ENCODE assay signal across 9 cellular contexts in genomic region chr22:30277547-30278344, GRCh38. TPM values are rescaled to one million over a fixed set of nuclear protein-coding genes. Genes with fewer than 3 reads are reported as not detected.
DNase-seq lines count a peak whose midpoint lies in the region; ATAC-seq and TF ChIP-seq lines count a peak whose summit lies in the region.
"Had no signal": no experiment of that assay in that cellular context is flagged by ENCODE, and none has a peak within 500 bp of the region (broad histone marks: within the 10 kb centered on the region; RNA-seq: fewer than 3 reads in every experiment).

No MANE protein-coding gene starts in this region.

- no peaks in the 10 kb centered on the region for H3K36me3 ChIP-seq in ES-I3 (ENCODE audit: insufficient read depth, low read length)

- H3K4me1 ChIP-seq in ES-I3 (ENCODE audit: insufficient read depth, low read length): peaks cover 18% of the 10 kb centered on the region

- no peak overlapping the region for H3K4me3 ChIP-seq in fibroblast of mammary gland (ENCODE audit: control insufficient read depth, low read depth, low read length)

- in situ Hi-C loops in G401 (cut with HindIII; ENCODE audit: low sequenced_read_pairs): no loop called here

- peak; percentile 86 for DNase-seq in RPMI7951 (ENCODE audit: low read depth)
- peak; percentile 84 for DNase-seq in fibroblast of mammary gland (ENCODE audit: low read depth)
- peak; percentile 61 for DNase-seq in renal cortical epithelial cell (ENCODE audit: low read depth)
- no peak for DNase-seq in G401 (ENCODE audit: low spot score)
- DNase-seq: NCI-H774 had no signal

- TF ChIP-seq CTCF in fibroblast of mammary gland (conservative IDR thresholded peaks at IDR 0.05; ENCODE audit: control insufficient read depth, insufficient read depth, low read depth, low read length): no peak

- peak overlapping the region; percentile 7; the same call in 1 of the 2 replicates for H3K9ac ChIP-seq in ES-I3 (ENCODE audit: low read depth, low read length)

- no peaks in the 10 kb centered on the region for H3K9me3 ChIP-seq in ES-I3 (ENCODE audit: control insufficient read depth, insufficient read depth, low read length)

- no peak for ATAC-seq in HG03442 (IDR thresholded peaks at IDR 0.05; ENCODE audit: unreplicated experiment)
- ATAC-seq in GM19395 (IDR thresholded peaks at IDR 0.05; ENCODE audit: unreplicated experiment): no peak
- ATAC-seq in HG03045 (IDR thresholded peaks at IDR 0.05; ENCODE audit: unreplicated experiment): no peak

RNA-seq across cellular contexts. Expression of gene OSM, which starts 11.1 kb away (rescaled TPM):
- total RNA-seq in RPMI7951 (2014; rRNA removed; shearing (Covaris generic)): not detected in 2 replicates
- not detected in 2 replicates for total RNA-seq in renal cortical epithelial cell
- not detected in 2 replicates for total RNA-seq in G401 (2014; rRNA removed; shearing (Covaris generic))

RNA-seq across cellular contexts. Expression of gene CASTOR1, which starts 11.6 kb away (rescaled TPM):
- 9.6 and 16.6 TPM in 2 replicates for total RNA-seq in RPMI7951 (2014; rRNA removed; shearing (Covaris generic))
- total RNA-seq in renal cortical epithelial cell: 9.8 and 13.0 TPM in 2 replicates
- 9.8 and 11.3 TPM in 2 replicates for total RNA-seq in G401 (2014; rRNA removed; shearing (Covaris generic))

RNA-seq across cellular contexts. Expression of gene LIF, which starts 31.2 kb away (rescaled TPM):
- 3.1 and 4.1 TPM in 2 replicates for total RNA-seq in RPMI7951 (2014; rRNA removed; shearing (Covaris generic))
- total RNA-seq in renal cortical epithelial cell: 58.1 and 84.0 TPM in 2 replicates
- 24.5 and 36.5 TPM in 2 replicates for total RNA-seq in G401 (2014; rRNA removed; shearing (Covaris generic))

RNA-seq across cellular contexts. Expression of gene TBC1D10A, which starts 49.0 kb away (rescaled TPM):
- total RNA-seq in RPMI7951 (2014; rRNA removed; shearing (Covaris generic)): 18.5 and 23.2 TPM in 2 replicates
- 21.4 and 23.6 TPM in 2 replicates for total RNA-seq in renal cortical epithelial cell
- total RNA-seq in G401 (2014; rRNA removed; shearing (Covaris generic)): 12.8 and 31.0 TPM in 2 replicates
